22 cellular contexts compared by ENCODE assay signal in genomic region chr10:84762754-84763394, GRCh38.
DNase-seq lines count a peak whose midpoint lies in the region; ATAC-seq and TF ChIP-seq lines count a peak whose summit lies in the region.
"Had no signal": no experiment of that assay in that cellular context is flagged by ENCODE, and none has a peak within 500 bp of the region (broad histone marks: within the 10 kb centered on the region; RNA-seq: fewer than 3 reads in every experiment).

No MANE protein-coding gene starts in this region.

- no peaks in the 10 kb centered on the region for H4K20me1 ChIP-seq in smooth muscle cell (ENCODE audit: low read depth)

- ATAC-seq in HG02798 (IDR thresholded peaks at IDR 0.05; ENCODE audit: poor library complexity, unreplicated experiment) = no peak
- ATAC-seq: GM12878, left cardiac atrium had no signal

- H3K27me3 ChIP-seq in iPS-20b (ENCODE audit: insufficient read depth, low read length) (no peaks in the 10 kb centered on the region), smooth muscle cell (ENCODE audit: low read depth) (no peaks in the 10 kb centered on the region)

- H3K27ac ChIP-seq in iPS-20b (ENCODE audit: low read length) = peak overlapping the region; percentile 39
- no peak overlapping the region for H3K27ac ChIP-seq in smooth muscle cell (ENCODE audit: low read depth)
- H3K27ac ChIP-seq: RWPE1, skin epidermis had no signal

- H3K4me1 ChIP-seq in iPS-20b (ENCODE audit: insufficient read depth, low read length) (peaks cover 5% of the 10 kb centered on the region), smooth muscle cell (ENCODE audit: low read depth) (no peaks in the 10 kb centered on the region)
- H3K4me1 ChIP-seq: HAP-1 had no signal

- H3K9me3 ChIP-seq in iPS-20b (ENCODE audit: insufficient read depth, low read depth, low read length) (no peaks in the 10 kb centered on the region), smooth muscle cell (replicated peaks; ENCODE audit: low read depth) (no peaks in the 10 kb centered on the region)
- H3K9me3 ChIP-seq: HAP-1 had no signal

- H3K4me2 ChIP-seq in smooth muscle cell = no peak overlapping the region

- DNase-seq in NCI-H146 (lab: John Stamatoyannopoulos, UW) (peak; percentile 25), NCI-H146 treated with DMSO at 0.1 percent for 48 hours (lab: John Stamatoyannopoulos, UW; ENCODE audit: unreplicated experiment) (no peak), OCI-M1 (lab: John Stamatoyannopoulos, UW) (peak; percentile 18), smooth muscle cell (lab: John Stamatoyannopoulos, UW; ENCODE audit: unreplicated experiment) (no peak), LoVo (ENCODE audit: low spot score) (no peak), NOMO-1 treated with dmso at 0.1 percent for 144 hours (lab: John Stamatoyannopoulos, UW; ENCODE audit: unreplicated experiment) (no peak)
- DNase-seq: activated CD4-positive, alpha-beta T cell treated with anti-CD3 and anti-CD28 coated beads, Interleukin-2, amount 50 U/mL, for 4 hours; activated naive CD4-positive, alpha-beta T cell treated with anti-CD3 and anti-CD28 coated beads, Interleukin-2, amount 50 U/mL, for 16 hours; amygdala; CD8-positive, alpha-beta memory T cell; cortex of kidney; DMS79; left cardiac atrium; NCI-H1417 treated with DMSO at 0.1 percent for 48 hours; NCI-H510A treated with DMSO at 0.1 percent for 48 hours; stimulated activated CD4-positive, alpha-beta T cell treated with anti-CD3 and anti-CD28 coated beads, Interleukin-1b, Interleukin-23, amount 100 ng/mL, for 48 hours had no signal

- peak overlapping the region; percentile 57; the same call in 1 of the 2 replicates for H3K9ac ChIP-seq in iPS-20b (ENCODE audit: low read depth, low read length)
- H3K9ac ChIP-seq in smooth muscle cell (ENCODE audit: low read depth) = no peak overlapping the region

- no peak overlapping the region for H3K4me3 ChIP-seq in iPS-20b (ENCODE audit: low read length)
- no peak overlapping the region for H3K4me3 ChIP-seq in smooth muscle cell
- H3K4me3 ChIP-seq: GM12878, HAP-1 had no signal

- peak overlapping the region; percentile 31 for H2AFZ ChIP-seq in smooth muscle cell (ENCODE audit: low read depth)

- no peak for TF ChIP-seq CTCF in smooth muscle cell (IDR thresholded peaks at IDR 0.05; ENCODE audit: borderline replicate concordance, insufficient read depth, poor library complexity, severe bottlenecking)

- H3K36me3 ChIP-seq in iPS-20b (ENCODE audit: insufficient read depth, low read depth, low read length) (no peaks in the 10 kb centered on the region), smooth muscle cell (ENCODE audit: low read depth) (no peaks in the 10 kb centered on the region)
- H3K36me3 ChIP-seq: HAP-1 had no signal

- H3K79me2 ChIP-seq in smooth muscle cell (ENCODE audit: low read depth) = no peaks in the 10 kb centered on the region

- H3F3A ChIP-seq in smooth muscle cell (ENCODE audit: low read depth) = no peaks in the 10 kb centered on the region

- 81% methylated on average over 16 of the region's 16 CpGs for WGBS in smooth muscle cell (ENCODE audit: low lambda C conversion rate)

Comparison
In these comparisons a context has a peak if more than half of its experiments do, and no peak if none do; other contexts are left out.
1. DNase-seq: peak in NCI-H146 (single experiment) and OCI-M1 (single experiment); none in NCI-H146 treated with DMSO at 0.1 percent for 48 hours (single experiment), smooth muscle cell (single experiment), LoVo (single experiment) and NOMO-1 treated with dmso at 0.1 percent for 144 hours (single experiment).